Comparison of ENCODE assay signal across 8 cellular contexts in the genomic region with DNA sequence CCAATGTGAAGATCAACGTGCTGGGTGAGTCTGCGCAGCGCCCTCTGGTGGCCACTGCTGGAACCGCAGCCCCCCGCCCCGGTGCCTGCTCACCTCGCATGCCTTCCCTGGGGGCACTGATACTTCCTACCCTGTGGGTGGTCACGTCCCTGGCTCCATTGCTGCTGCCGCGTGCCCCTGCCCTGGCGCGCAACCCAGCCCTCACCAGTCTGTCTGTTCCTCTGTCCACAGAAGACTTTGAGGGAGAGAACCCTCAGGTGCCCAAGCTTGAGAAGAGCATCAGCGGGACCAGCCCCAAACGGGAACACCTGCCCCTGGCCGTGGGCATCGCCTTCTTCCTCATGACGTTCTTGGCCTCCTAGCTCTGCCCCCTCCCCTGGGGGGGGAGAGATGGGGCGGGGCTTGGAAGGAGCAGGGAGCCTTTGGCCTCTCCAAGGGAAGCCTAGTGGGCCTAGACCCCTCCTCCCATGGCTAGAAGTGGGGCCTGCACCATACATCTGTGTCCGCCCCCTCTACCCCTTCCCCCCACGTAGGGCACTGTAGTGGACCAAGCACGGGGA. TPM values are rescaled to one million over a fixed set of nuclear protein-coding genes. Genes with fewer than 3 reads are reported as not detected.
DNase-seq lines count a peak whose midpoint lies in the region; ATAC-seq and TF ChIP-seq lines count a peak whose summit lies in the region.

No MANE protein-coding gene starts in this region.

- peak; percentile 88 to 100 (median 97) for TF ChIP-seq CTCF in dorsolateral prefrontal cortex (IDR thresholded peaks at IDR 0.05 in 54 of 56, conservative IDR thresholded peaks at IDR 0.05 in 2 of 56; ENCODE audit: low read depth in 1 of 56, partially characterized antibody in 56 of 56)
- peak; percentile 99 for TF ChIP-seq CTCF in mesothelial cell of epicardium (IDR thresholded peaks at IDR 0.05; ENCODE audit: unreplicated experiment)

- H3K36me3 Mint-ChIP-seq in mesothelial cell of epicardium, result no peaks in the 10 kb centered on the region

- H3K9me3 Mint-ChIP-seq in mesothelial cell of epicardium, result no peaks in the 10 kb centered on the region

- peak overlapping the region; percentile 34 for H3K27ac Mint-ChIP-seq in mesothelial cell of epicardium

- peak overlapping the region in 45 of 59 donors; percentile 49 to 91 (median 77) for H3K4me3 ChIP-seq in dorsolateral prefrontal cortex

- H3K27me3 Mint-ChIP-seq in mesothelial cell of epicardium (ENCODE audit: low read depth), result peaks cover 29% of the 10 kb centered on the region

- DNase-seq in SIG-M5 treated with dmso at 0.1 percent for 504 hours (lab: John Stamatoyannopoulos, UW; ENCODE audit: unreplicated experiment) (peak; percentile 70), SIG-M5 (lab: John Stamatoyannopoulos, UW) (no peak), NCI-H345 (lab: John Stamatoyannopoulos, UW) (peak; percentile 86), dorsolateral prefrontal cortex (peak in 8 of 10 donors; percentile 64 to 83 (median 72)), mesothelial cell of epicardium (ENCODE audit: low spot score in 2 of 2, unreplicated experiment in 2 of 2) (peak; percentile 68 to 93)
- DNase-seq in activated CD4-positive, alpha-beta T cell treated with anti-CD3 and anti-CD28 coated beads, Interleukin-2, amount 50 U/mL, for 48 hours, result peak; percentile 86 to 89
- peak; percentile 65 to 66 for DNase-seq in stimulated activated CD8-positive, alpha-beta memory T cell treated with anti-CD3 and anti-CD28 coated beads, Interleukin-7, amount 100 ng/mL, for 1 hour (ENCODE audit: low read depth in 2 of 2)

- peaks cover 0 to 31% (median 19%) of the 10 kb centered on the region in 45 donors for H3K27me3 ChIP-seq in dorsolateral prefrontal cortex

- peaks cover 36% of the 10 kb centered on the region for H3K4me1 Mint-ChIP-seq in mesothelial cell of epicardium

- no peak for ATAC-seq in HG03280 (IDR thresholded peaks at IDR 0.05; ENCODE audit: unreplicated experiment)

- intact Hi-C loops in dorsolateral prefrontal cortex (cut with DNase I), result no loop called here

- peak overlapping the region in 8 of 59 donors; percentile 76 to 93 (median 92) for H3K27ac ChIP-seq in dorsolateral prefrontal cortex

- peak overlapping the region; percentile 60 for H3K4me3 Mint-ChIP-seq in mesothelial cell of epicardium

RNA-seq across cellular contexts. Expression of gene EFNA3, which starts 7.6 kb away (rescaled TPM):
- 10 to 100 TPM in 118 of 120 experiments, 1 to 10 TPM in 2; 9.3 to 41.7 (median 22.4) TPM for total RNA-seq in dorsolateral prefrontal cortex
- total RNA-seq in mesothelial cell of epicardium, result 14.6 to 17.8 TPM (median 15.4 TPM) in 3 replicates

RNA-seq across cellular contexts. Expression of gene EFNA4, which starts 22.7 kb away (rescaled TPM):
- total RNA-seq in dorsolateral prefrontal cortex (1 to 10 TPM in 83 of 120 experiments, under 1 TPM in 31, not detected in 6; 0.41 to 3.5 (median 1.3) TPM), mesothelial cell of epicardium (30.8 to 31.2 TPM (median 30.9 TPM) in 3 replicates)

RNA-seq across cellular contexts. Expression of gene ADAM15, which starts 35.1 kb away (rescaled TPM):
- total RNA-seq in dorsolateral prefrontal cortex (100 to 1,000 TPM in 2 of 120 experiments, 10 to 100 TPM in 118; 32.1 to 108 (median 62.7) TPM), mesothelial cell of epicardium (32.7 to 36.1 TPM (median 36.1 TPM) in 3 replicates)

RNA-seq across cellular contexts. Expression of gene EFNA1, which starts 41.4 kb away (rescaled TPM):
- 100 to 1,000 TPM in 1 of 120 experiments, 10 to 100 TPM in 118, 1 to 10 TPM in 1; 8.7 to 144 (median 30.1) TPM for total RNA-seq in dorsolateral prefrontal cortex
- 92.4 to 94.8 TPM (median 93.1 TPM) in 3 replicates for total RNA-seq in mesothelial cell of epicardium

RNA-seq across cellular contexts. Expression of gene SLC50A1, which starts 49.4 kb away (rescaled TPM):
- total RNA-seq in dorsolateral prefrontal cortex (10 to 100 TPM in 40 of 120 experiments, 1 to 10 TPM in 80; 4.8 to 17.0 (median 9.0) TPM), mesothelial cell of epicardium (25.6 to 33.5 TPM (median 25.9 TPM) in 3 replicates)
